Comparison of ENCODE assay signal across 16 cellular contexts in genomic region chr15:65641723-65642475, GRCh38. TPM values are rescaled to one million over a fixed set of nuclear protein-coding genes. Genes with fewer than 3 reads are reported as not detected.
DNase-seq lines count a peak whose midpoint lies in the region; ATAC-seq lines count a peak whose summit lies in the region.
"Had no signal": no experiment of that assay in that cellular context is flagged by ENCODE, and none has a peak within 500 bp of the region (broad histone marks: within the 10 kb centered on the region; RNA-seq: fewer than 3 reads in every experiment).

No MANE protein-coding gene starts in this region.

- H3K27ac Mint-ChIP-seq in naive B cell: peak overlapping the region in 4 of 6 donors; percentile 3 to 57 (median 48)
- H3K27ac Mint-ChIP-seq in activated T-helper 17 cell treated with anti-CD3 and anti-CD28 coated beads, Interleukin-2, amount 50 U/mL, for 72 hours: no peak overlapping the region
- H3K27ac Mint-ChIP-seq: T-helper 1 cell treated with Interleukin-12 subunit alpha and Interleukin-12 subunit beta and Interleukin-4 antibody, amounts not matched to agents 30 μg/mL and 1 μg/mL, for 36 hours had no signal

- H3K36me3 Mint-ChIP-seq in naive B cell: no peaks in the 10 kb centered on the region
- no peaks in the 10 kb centered on the region for H3K36me3 Mint-ChIP-seq in activated T-helper 17 cell treated with anti-CD3 and anti-CD28 coated beads, Interleukin-2, amount 50 U/mL, for 72 hours (ENCODE audit: low read depth)

- no peak overlapping the region for H3K4me3 Mint-ChIP-seq in naive B cell
- H3K4me3 Mint-ChIP-seq in activated T-helper 17 cell treated with anti-CD3 and anti-CD28 coated beads, Interleukin-2, amount 50 U/mL, for 72 hours: no peak overlapping the region
- H3K4me3 Mint-ChIP-seq: T-helper 1 cell treated with Interleukin-12 subunit alpha and Interleukin-12 subunit beta and Interleukin-4 antibody, amounts not matched to agents 30 μg/mL and 1 μg/mL, for 36 hours had no signal

- H3K4me1 Mint-ChIP-seq in naive B cell: peaks cover 11 to 24% (median 17%) of the 10 kb centered on the region in 3 donors
- H3K4me1 Mint-ChIP-seq in activated T-helper 17 cell treated with anti-CD3 and anti-CD28 coated beads, Interleukin-2, amount 50 U/mL, for 72 hours: peaks cover 6% of the 10 kb centered on the region

- H3K9me3 Mint-ChIP-seq in naive B cell: no peaks in the 10 kb centered on the region
- H3K9me3 Mint-ChIP-seq in activated T-helper 17 cell treated with anti-CD3 and anti-CD28 coated beads, Interleukin-2, amount 50 U/mL, for 72 hours: no peaks in the 10 kb centered on the region
- H3K9me3 Mint-ChIP-seq: T-helper 1 cell treated with Interleukin-12 subunit alpha and Interleukin-12 subunit beta and Interleukin-4 antibody, amounts not matched to agents 30 μg/mL and 1 μg/mL, for 36 hours had no signal

- DNase-seq in DMS 273 (lab: John Stamatoyannopoulos, UW; ENCODE audit: unreplicated experiment) (peak; percentile 63), DMS 273 treated with DMSO at 0.1 percent for 48 hours (lab: John Stamatoyannopoulos, UW) (no peak), NCI-H69 (lab: John Stamatoyannopoulos, UW) (peak; percentile 81), dermis blood vessel endothelial cell (peak; percentile 37), naive B cell (no peak), GM19238 (ENCODE audit: insufficient read length, low spot score) (no peak)
- DNase-seq: activated gamma-delta T cell treated with Interleukin-2 at 50 U/mL for 16 hours; NCI-H187; NCI-H526 treated with DMSO at 0.1 percent for 48 hours; RPMI8226; stimulated activated CD4-positive, alpha-beta T cell treated with anti-CD3 and anti-CD28 coated beads, Interleukin-15, amount 100 ng/mL, for 24 hours; stimulated activated naive CD8-positive, alpha-beta T cell treated with anti-CD3 and anti-CD28 coated beads, Interleukin-15, Interleukin-2, amounts not matched to agents 100 U/mL and 50 U/mL, for 24 hours had no signal

- ATAC-seq in naive B cell (ENCODE audit: low read depth in 2 of 2) (no peak), HG03342 (IDR thresholded peaks at IDR 0.05; ENCODE audit: unreplicated experiment) (no peak)
- ATAC-seq in activated T-helper 17 cell treated with anti-CD3 and anti-CD28 coated beads, Interleukin-2, amount 50 U/mL, for 72 hours (replicated peaks): no peak
- ATAC-seq: activated CD4-positive, CD25-positive, alpha-beta regulatory T cell treated with anti-CD3 and anti-CD28 coated beads, Interleukin-2, amount 50 U/mL, for 24 hours; stimulated activated naive CD8-positive, alpha-beta T cell treated with anti-CD3 and anti-CD28 coated beads, Interleukin-15, Interleukin-2, amounts not matched to agents 100 U/mL and 50 U/mL, for 24 hours had no signal

- H3K27me3 Mint-ChIP-seq in naive B cell: no peaks in the 10 kb centered on the region
- no peaks in the 10 kb centered on the region for H3K27me3 Mint-ChIP-seq in activated T-helper 17 cell treated with anti-CD3 and anti-CD28 coated beads, Interleukin-2, amount 50 U/mL, for 72 hours

RNA-seq across cellular contexts. Expression of gene SLC24A1, which starts 20.2 kb away (rescaled TPM):
- 5.3 and 20.5 TPM in 2 replicates for total RNA-seq in dermis blood vessel endothelial cell
- 1 to 10 TPM in 5 of 6 donors, not detected in 1; 2.3 to 3.7 (median 2.7) TPM for polyA plus RNA-seq in naive B cell (ENCODE audit: low read depth in 6 of 6)
- 1 to 10 TPM; 2.9 to 3.3 TPM for total RNA-seq in activated T-helper 17 cell treated with anti-CD3 and anti-CD28 coated beads, Interleukin-2, amount 50 U/mL, for 72 hours

RNA-seq across cellular contexts. Expression of gene INTS14, which starts 31.0 kb away (rescaled TPM):
- total RNA-seq in dermis blood vessel endothelial cell: 42.9 and 48.4 TPM in 2 replicates
- 10 to 100 TPM; 15.1 to 27.4 (median 22.6) TPM for polyA plus RNA-seq in naive B cell (ENCODE audit: low read depth in 6 of 6)
- total RNA-seq in activated T-helper 17 cell treated with anti-CD3 and anti-CD28 coated beads, Interleukin-2, amount 50 U/mL, for 72 hours: 10 to 100 TPM; 40.0 to 77.6 TPM

Comparison
In these comparisons a context has a peak if more than half of its experiments do, and no peak if none do; other contexts are left out.
1. DNase-seq: peak in DMS 273 (single experiment), NCI-H69 (single experiment) and dermis blood vessel endothelial cell (single experiment); none in DMS 273 treated with DMSO at 0.1 percent for 48 hours (single experiment), naive B cell (single experiment) and GM19238 (single experiment).